ENCODE assay signal across 24 cellular contexts in genomic region chrX:15719324-15719968, GRCh38. TPM values are rescaled to one million over a fixed set of nuclear protein-coding genes. Genes with fewer than 3 reads are reported as not detected.
"Had no signal": no experiment of that assay in that cellular context is flagged by ENCODE, and none has a peak within 500 bp of the region (broad histone marks: within the 10 kb centered on the region; RNA-seq: fewer than 3 reads in every experiment).

No MANE protein-coding gene starts in this region.

- H3K9me3 ChIP-seq: breast epithelium, heart left ventricle, tibial artery had no signal

- H3K9me3 Mint-ChIP-seq: activated naive CD8-positive, alpha-beta T cell treated with anti-CD3 and anti-CD28 coated beads for 36 hours; activated T-helper 17 cell treated with anti-CD3 and anti-CD28 coated beads, Interleukin-2, amount 50 U/mL, for 72 hours; endodermal cell; naive thymus-derived CD4-positive, alpha-beta T cell; neural progenitor cell; stimulated activated effector memory CD8-positive, alpha-beta T cell treated with anti-CD3 and anti-CD28 coated beads, Interleukin-12 subunit alpha, Interleukin-12 subunit beta, amount 100 ng/mL, for 72 hours; stimulated activated naive CD8-positive, alpha-beta T cell treated with anti-CD3 and anti-CD28 coated beads, Interleukin-15, amount 100 ng/mL, for 72 hours had no signal

- H3K27ac Mint-ChIP-seq: activated naive CD8-positive, alpha-beta T cell treated with anti-CD3 and anti-CD28 coated beads for 36 hours; activated T-helper 17 cell treated with anti-CD3 and anti-CD28 coated beads, Interleukin-2, amount 50 U/mL, for 72 hours; endodermal cell; naive thymus-derived CD4-positive, alpha-beta T cell; neural progenitor cell; stimulated activated effector memory CD8-positive, alpha-beta T cell treated with anti-CD3 and anti-CD28 coated beads, Interleukin-12 subunit alpha, Interleukin-12 subunit beta, amount 100 ng/mL, for 72 hours; stimulated activated naive CD8-positive, alpha-beta T cell treated with anti-CD3 and anti-CD28 coated beads, Interleukin-15, amount 100 ng/mL, for 72 hours had no signal

- H3K9ac ChIP-seq: neural progenitor cell had no signal

- H3K27me3 Mint-ChIP-seq: activated naive CD8-positive, alpha-beta T cell treated with anti-CD3 and anti-CD28 coated beads for 36 hours; activated T-helper 17 cell treated with anti-CD3 and anti-CD28 coated beads, Interleukin-2, amount 50 U/mL, for 72 hours; naive thymus-derived CD4-positive, alpha-beta T cell; stimulated activated naive CD8-positive, alpha-beta T cell treated with anti-CD3 and anti-CD28 coated beads, Interleukin-15, amount 100 ng/mL, for 72 hours had no signal

- H3K36me3 ChIP-seq: breast epithelium, neural progenitor cell, tibial artery had no signal

- H3K4me3 ChIP-seq: breast epithelium, coronary artery, heart left ventricle, lung, neural progenitor cell, tibial artery had no signal

- H3K36me3 Mint-ChIP-seq: stimulated activated effector memory CD8-positive, alpha-beta T cell treated with anti-CD3 and anti-CD28 coated beads, Interleukin-12 subunit alpha, Interleukin-12 subunit beta, amount 100 ng/mL, for 72 hours had no signal

- H3K4me2 ChIP-seq: neural progenitor cell had no signal

- FAIRE-seq: kidney, small intestine had no signal

- H3K27ac ChIP-seq: breast epithelium, coronary artery, epithelial cell of prostate, heart left ventricle, neural progenitor cell, tibial artery, VCaP had no signal

- H3K4me3 Mint-ChIP-seq: activated naive CD8-positive, alpha-beta T cell treated with anti-CD3 and anti-CD28 coated beads for 36 hours; activated T-helper 17 cell treated with anti-CD3 and anti-CD28 coated beads, Interleukin-2, amount 50 U/mL, for 72 hours; endodermal cell; naive thymus-derived CD4-positive, alpha-beta T cell; neural progenitor cell; stimulated activated effector memory CD8-positive, alpha-beta T cell treated with anti-CD3 and anti-CD28 coated beads, Interleukin-12 subunit alpha, Interleukin-12 subunit beta, amount 100 ng/mL, for 72 hours; stimulated activated naive CD8-positive, alpha-beta T cell treated with anti-CD3 and anti-CD28 coated beads, Interleukin-15, amount 100 ng/mL, for 72 hours had no signal

- ATAC-seq: activated CD4-positive, CD25-positive, alpha-beta regulatory T cell treated with anti-CD3 and anti-CD28 coated beads, Interleukin-2, amount 50 U/mL, for 24 hours; activated T-helper 17 cell treated with anti-CD3 and anti-CD28 coated beads, Interleukin-2, amount 50 U/mL, for 72 hours; heart left ventricle; left lobe of liver; naive thymus-derived CD4-positive, alpha-beta T cell; sciatic nerve; stimulated activated effector memory CD8-positive, alpha-beta T cell treated with anti-CD3 and anti-CD28 coated beads, Interleukin-12 subunit alpha, Interleukin-12 subunit beta, amount 100 ng/mL, for 72 hours; stimulated activated naive CD8-positive, alpha-beta T cell treated with anti-CD3 and anti-CD28 coated beads, Interleukin-15, amount 100 ng/mL, for 72 hours had no signal

- DNase-seq: activated CD4-positive, alpha-beta T cell treated with anti-CD3 and anti-CD28 coated beads, Interleukin-2, amount 50 U/mL, for 1 hour; activated naive CD8-positive, alpha-beta T cell treated with anti-CD3 and anti-CD28 coated beads for 36 hours; activated T-cell treated with anti-CD3 and anti-CD28 coated beads, Interleukin-2, amount 50 U/mL, for 1 hour; heart left ventricle; kidney; naive thymus-derived CD4-positive, alpha-beta T cell; posterior cingulate gyrus; small intestine; stimulated activated CD4-positive, alpha-beta T cell treated with anti-CD3 and anti-CD28 coated beads, Interleukin-2, amount 100 ng/mL, for 24 hours; stimulated activated naive CD8-positive, alpha-beta T cell treated with anti-CD3 and anti-CD28 coated beads, Interleukin-15, amount 100 ng/mL, for 72 hours; tibial artery had no signal

- H3K27me3 ChIP-seq: breast epithelium, heart left ventricle, neural progenitor cell, tibial artery had no signal

- H3K4me1 ChIP-seq: breast epithelium, heart left ventricle, tibial artery had no signal

- H3K4me1 Mint-ChIP-seq: stimulated activated effector memory CD8-positive, alpha-beta T cell treated with anti-CD3 and anti-CD28 coated beads, Interleukin-12 subunit alpha, Interleukin-12 subunit beta, amount 100 ng/mL, for 72 hours; stimulated activated naive CD8-positive, alpha-beta T cell treated with anti-CD3 and anti-CD28 coated beads, Interleukin-15, amount 100 ng/mL, for 72 hours had no signal

RNA-seq across cellular contexts. Expression of gene CLTRN, which starts 54.8 kb away (rescaled TPM):
- total RNA-seq: T-helper 2 cell treated with Interferon-gamma antibody and Interleukin-4, amounts not matched to agents 100 ng/mL and 5 ng/mL, for 36 hours had no signal
